In the genomic region with DNA sequence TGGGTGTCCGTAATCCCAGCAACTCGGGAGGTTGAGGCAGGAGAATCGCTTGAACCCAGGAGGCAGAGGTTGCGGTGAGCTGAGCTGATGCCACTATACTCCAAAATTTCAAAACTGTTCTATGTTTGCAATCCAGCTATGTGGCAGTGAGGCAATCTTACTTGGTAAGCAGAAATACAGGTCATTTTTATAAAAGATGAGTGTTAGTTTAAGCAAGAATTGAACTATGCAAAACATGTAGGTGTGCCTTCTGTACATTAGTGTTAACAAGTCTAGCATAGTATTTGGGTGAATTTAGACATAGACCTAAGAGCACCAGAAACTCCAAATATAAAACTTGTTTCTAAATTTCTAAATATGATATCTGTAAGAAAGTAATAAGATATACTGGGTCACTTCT, we compare ENCODE assay signal across 30 cellular contexts. TPM values are rescaled to one million over a fixed set of nuclear protein-coding genes. Genes with fewer than 3 reads are reported as not detected.
"Had no signal": no experiment of that assay in that cellular context is flagged by ENCODE, and none has a peak within 500 bp of the region (broad histone marks: within the 10 kb centered on the region; RNA-seq: fewer than 3 reads in every experiment).

No MANE protein-coding gene starts in this region.

- ATAC-seq: gastrocnemius medialis, heart right ventricle, left cardiac atrium, left lung, left ventricle myocardium superior, lower lobe of right lung, mucosa of descending colon had no signal

- DNase-seq: colonic mucosa; cortex of kidney; dermis blood vessel endothelial cell; dorsolateral prefrontal cortex; effector CD4-positive, alpha-beta T cell; effector memory CD4-positive, alpha-beta T cell; esophagus squamous epithelium; foreskin fibroblast; foreskin melanocyte; gastrocnemius medialis; glutamatergic neuron; head of caudate nucleus; heart right ventricle; hippocampal formation; left cardiac atrium; left lung; left ventricle myocardium superior; lower lobe of right lung; mesenchymal stem cell; mucosa of descending colon; naive B cell had no signal

- H3K27me3 ChIP-seq: colonic mucosa, dorsolateral prefrontal cortex, esophagus squamous epithelium, gastrocnemius medialis, heart right ventricle, left lung had no signal

- FAIRE-seq: endothelial cell of umbilical vein, islet of Langerhans, keratinocyte had no signal

- H3K4me3 ChIP-seq: colonic mucosa, dorsolateral prefrontal cortex, esophagus squamous epithelium, gastrocnemius medialis, heart right ventricle, left lung, lower lobe of right lung, mucosa of descending colon had no signal

- H3K27ac ChIP-seq: colonic mucosa, dorsolateral prefrontal cortex, gastrocnemius medialis, heart right ventricle, left lung, lower lobe of right lung had no signal

- H3K36me3 ChIP-seq: colonic mucosa, esophagus squamous epithelium, gastrocnemius medialis, heart right ventricle, left lung, lower lobe of right lung had no signal

- H3K9me3 ChIP-seq: colonic mucosa, esophagus squamous epithelium, gastrocnemius medialis, heart right ventricle, left lung, lower lobe of right lung, mucosa of descending colon had no signal

- H3K4me1 ChIP-seq: colonic mucosa, gastrocnemius medialis, left lung, lower lobe of right lung had no signal

RNA-seq across cellular contexts. Expression of gene DSC1, which starts 7.2 kb away (rescaled TPM):
- total RNA-seq: chondrocyte, dermis blood vessel endothelial cell, endothelial cell of umbilical vein, epithelial cell of proximal tubule, gastrocnemius medialis, glomerular endothelial cell, kidney epithelial cell, left lung, lower lobe of right lung, mesenteric fat pad, myocyte had no signal
- polyA plus RNA-seq: endothelial cell of umbilical vein had no signal

RNA-seq across cellular contexts. Expression of gene DSC2, which starts 53.3 kb away (rescaled TPM):
- total RNA-seq: endothelial cell of umbilical vein, myocyte had no signal
